Comparison of ENCODE assay signal across 8 cellular contexts in genomic region chr2:136119717-136120675, GRCh38. TPM values are rescaled to one million over a fixed set of nuclear protein-coding genes. Genes with fewer than 3 reads are reported as not detected.
A peak's percentile ranks its signal among the peaks of the same experiment; 100 is the strongest.
DNase-seq lines count a peak whose midpoint lies in the region; ATAC-seq and TF ChIP-seq lines count a peak whose summit lies in the region.

No MANE protein-coding gene starts in this region.

- TF ChIP-seq CTCF in heart right ventricle (IDR thresholded peaks at IDR 0.05), result no peak
- TF ChIP-seq CTCF in mesothelial cell of epicardium (IDR thresholded peaks at IDR 0.05; ENCODE audit: unreplicated experiment), result no peak
- no peak for TF ChIP-seq CTCF in upper lobe of right lung (IDR thresholded peaks at IDR 0.05)

- H3K36me3 Mint-ChIP-seq in activated T-helper 1 cell treated with anti-CD3 and anti-CD28 coated beads, Interleukin-12 subunit alpha, Interleukin-12 subunit beta, Interleukin-2, Interleukin-4 antibody, amounts not matched to agents 30 ng/mL and 10 ng/mL and 1 ng/mL, durations not matched to agents 14 hours and 24 hours and 36 hours (ENCODE audit: low read depth), result peaks cover 14% of the 10 kb centered on the region
- no peaks in the 10 kb centered on the region for H3K36me3 Mint-ChIP-seq in mesothelial cell of epicardium

- H3K27me3 ChIP-seq in heart right ventricle (peaks cover 0 to 82% (median 48%) of the 10 kb centered on the region in 7 donors), upper lobe of right lung (peaks cover 28% of the 10 kb centered on the region)

- no peaks in the 10 kb centered on the region for H3K9me3 Mint-ChIP-seq in activated T-helper 1 cell treated with anti-CD3 and anti-CD28 coated beads, Interleukin-12 subunit alpha, Interleukin-12 subunit beta, Interleukin-2, Interleukin-4 antibody, amounts not matched to agents 30 ng/mL and 10 ng/mL and 1 ng/mL, durations not matched to agents 14 hours and 24 hours and 36 hours
- no peaks in the 10 kb centered on the region for H3K9me3 Mint-ChIP-seq in mesothelial cell of epicardium

- H3K27me3 Mint-ChIP-seq in activated T-helper 1 cell treated with anti-CD3 and anti-CD28 coated beads, Interleukin-12 subunit alpha, Interleukin-12 subunit beta, Interleukin-2, Interleukin-4 antibody, amounts not matched to agents 30 ng/mL and 10 ng/mL and 1 ng/mL, durations not matched to agents 14 hours and 24 hours and 36 hours (ENCODE audit: insufficient read depth), result peaks cover 41% of the 10 kb centered on the region
- peaks cover 99% of the 10 kb centered on the region for H3K27me3 Mint-ChIP-seq in mesothelial cell of epicardium (ENCODE audit: low read depth)

- H3K4me3 ChIP-seq in heart right ventricle (peak overlapping the region in 9 of 10 donors; percentile 48 to 74 (median 63)), upper lobe of right lung (peak overlapping the region; percentile 62)

- intact Hi-C loops in heart right ventricle (cut with DNase I), result loop anchor here in 6 of 10 donors (5.0 to 10.0 kb wide), 8 partner anchors 95 to 257 kb away; partner anchors contain the start of gene DARS1 (in 2 of the 6)
- intact Hi-C loops in left ventricle myocardium superior (cut with micrococcal nuclease), result no loop called here
- intact Hi-C loops in activated T-helper 1 cell treated with anti-CD3 and anti-CD28 coated beads, Interleukin-12 subunit alpha, Interleukin-12 subunit beta, Interleukin-2, Interleukin-4 antibody, amounts not matched to agents 30 ng/mL and 10 ng/mL and 1 ng/mL, durations not matched to agents 14 hours and 24 hours and 36 hours (cut with micrococcal nuclease), result loop anchor here (1.0 to 5.0 kb wide), 7 partner anchors 113 to 1201 kb away; partner anchors contain the start of genes CCNT2, RAB3GAP1 and UBXN4
- intact Hi-C loops in upper lobe of right lung (cut with DNase I), result no loop called here

- peak overlapping the region; percentile 97 for H3K4me3 Mint-ChIP-seq in activated T-helper 1 cell treated with anti-CD3 and anti-CD28 coated beads, Interleukin-12 subunit alpha, Interleukin-12 subunit beta, Interleukin-2, Interleukin-4 antibody, amounts not matched to agents 30 ng/mL and 10 ng/mL and 1 ng/mL, durations not matched to agents 14 hours and 24 hours and 36 hours
- H3K4me3 Mint-ChIP-seq in mesothelial cell of epicardium, result peak overlapping the region; percentile 79

- 40 to 43% methylated on average over 16 of the region's 16 CpGs for WGBS in heart right ventricle, 2 donors

- ATAC-seq in heart right ventricle (no peak), left ventricle myocardium superior (no peak), upper lobe of right lung (no peak), GM18909 (IDR thresholded peaks at IDR 0.05; ENCODE audit: poor library complexity, unreplicated experiment) (no peak)

- H3K9me3 ChIP-seq in heart right ventricle (no peaks in the 10 kb centered on the region), upper lobe of right lung (no peaks in the 10 kb centered on the region)

- no peak overlapping the region for H3K27ac Mint-ChIP-seq in activated T-helper 1 cell treated with anti-CD3 and anti-CD28 coated beads, Interleukin-12 subunit alpha, Interleukin-12 subunit beta, Interleukin-2, Interleukin-4 antibody, amounts not matched to agents 30 ng/mL and 10 ng/mL and 1 ng/mL, durations not matched to agents 14 hours and 24 hours and 36 hours
- H3K27ac Mint-ChIP-seq in mesothelial cell of epicardium, result no peak overlapping the region

- H3K27ac ChIP-seq in heart right ventricle (peak overlapping the region in 3 of 10 donors; percentile 45 to 94 (median 62)), upper lobe of right lung (peak overlapping the region; percentile 85)

- H3K36me3 ChIP-seq in heart right ventricle (peaks cover 0 to 8% (median 0%) of the 10 kb centered on the region in 9 donors), upper lobe of right lung (peaks cover 4% of the 10 kb centered on the region)

- H3K4me1 ChIP-seq in heart right ventricle (peaks cover 0 to 54% (median 27%) of the 10 kb centered on the region in 9 donors), upper lobe of right lung (peaks cover 24% of the 10 kb centered on the region)

- H3K4me1 Mint-ChIP-seq in activated T-helper 1 cell treated with anti-CD3 and anti-CD28 coated beads, Interleukin-12 subunit alpha, Interleukin-12 subunit beta, Interleukin-2, Interleukin-4 antibody, amounts not matched to agents 30 ng/mL and 10 ng/mL and 1 ng/mL, durations not matched to agents 14 hours and 24 hours and 36 hours (ENCODE audit: low read depth), result peaks cover 69% of the 10 kb centered on the region
- peaks cover 25% of the 10 kb centered on the region for H3K4me1 Mint-ChIP-seq in mesothelial cell of epicardium

- DNase-seq in heart right ventricle (no peak), left ventricle myocardium superior (no peak), mesothelial cell of epicardium (ENCODE audit: low spot score in 2 of 2, unreplicated experiment in 2 of 2) (no peak), upper lobe of right lung (no peak), DMS 273 treated with DMSO at 0.1 percent for 48 hours (lab: John Stamatoyannopoulos, UW) (no peak), DMS53 (lab: John Stamatoyannopoulos, UW) (no peak)
- no peak for DNase-seq in activated T-helper 1 cell treated with anti-CD3 and anti-CD28 coated beads, Interleukin-12 subunit alpha, Interleukin-12 subunit beta, Interleukin-2, Interleukin-4 antibody, amounts not matched to agents 30 ng/mL and 10 ng/mL and 1 ng/mL, durations not matched to agents 14 hours and 24 hours and 36 hours (ENCODE audit: low spot score)

RNA-seq across cellular contexts. Expression of gene CXCR4, which starts 2.0 kb away (rescaled TPM):
- total RNA-seq in heart right ventricle, result 10 to 100 TPM in 1 of 10 donors, 1 to 10 TPM in 9; 1.5 to 24.0 (median 4.9) TPM
- 1 to 10 TPM; 1.8 to 4.7 TPM for polyA plus RNA-seq in heart right ventricle
- total RNA-seq in left ventricle myocardium superior, result 3.6 TPM
- total RNA-seq in activated T-helper 1 cell treated with anti-CD3 and anti-CD28 coated beads, Interleukin-12 subunit alpha, Interleukin-12 subunit beta, Interleukin-2, Interleukin-4 antibody, amounts not matched to agents 30 ng/mL and 10 ng/mL and 1 ng/mL, durations not matched to agents 14 hours and 24 hours and 36 hours, result 83.3 and 86.3 TPM in 2 replicates
- total RNA-seq in mesothelial cell of epicardium, result 1.5 to 2.1 TPM (median 1.8 TPM) in 3 replicates
- total RNA-seq in upper lobe of right lung, result 45.2 TPM

Comparison
In these comparisons a context has a peak if more than half of its experiments do, and no peak if none do; other contexts are left out.
1. intact Hi-C loops: an anchor here in heart right ventricle (5.0 to 10.0 kb wide) and activated T-helper 1 cell treated with anti-CD3 and anti-CD28 coated beads, Interleukin-12 subunit alpha, Interleukin-12 subunit beta, Interleukin-2, Interleukin-4 antibody, amounts not matched to agents 30 ng/mL and 10 ng/mL and 1 ng/mL, durations not matched to agents 14 hours and 24 hours and 36 hours (1.0 to 5.0 kb wide); none called in left ventricle myocardium superior and upper lobe of right lung.